1 cellular context compared by ENCODE assay signal in the genomic region with DNA sequence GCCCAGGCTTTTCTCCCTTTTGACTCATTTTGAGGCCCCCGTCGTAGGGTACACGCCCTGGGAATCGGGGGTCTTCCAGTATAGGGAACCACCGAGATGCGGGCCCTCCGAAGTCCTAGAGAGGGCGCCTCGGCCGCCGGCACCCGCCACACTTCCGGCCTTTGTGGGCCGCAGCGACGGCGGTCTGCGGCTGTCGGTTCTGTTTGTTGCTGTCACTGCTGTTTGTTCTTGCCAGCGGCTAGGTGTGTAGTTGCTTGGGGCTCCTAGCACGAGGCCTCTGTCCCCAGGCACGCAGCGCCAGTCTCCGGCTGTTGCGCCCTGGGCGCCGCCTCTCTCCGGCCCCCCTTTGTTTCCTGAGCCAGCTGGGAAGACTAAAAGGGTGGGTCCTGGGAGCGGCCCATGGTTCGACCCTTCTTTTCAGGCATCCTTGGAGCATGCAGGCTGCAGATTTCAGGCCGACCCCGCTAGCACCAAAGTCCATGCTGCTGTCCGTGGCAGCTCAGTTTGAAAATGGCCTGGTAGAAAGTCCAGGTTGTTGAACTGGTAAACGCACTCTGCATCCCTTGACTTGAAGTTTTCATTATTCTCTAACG.
TF ChIP-seq lines count a peak whose summit lies in the region.

No MANE protein-coding gene starts in this region.

TF ChIP-seq in HepG2, 621 proteins besides CTCF, POLR2A, EP300 and RAD21 (continued from another document and continues in another):
- peak; percentile 78; the same call in 1 of the 2 replicates for TF ChIP-seq RXRB (CRISPR knock-in tag; IDR thresholded peaks at IDR 0.05; ENCODE audit: borderline replicate concordance)
- TF ChIP-seq, protein P1, sequence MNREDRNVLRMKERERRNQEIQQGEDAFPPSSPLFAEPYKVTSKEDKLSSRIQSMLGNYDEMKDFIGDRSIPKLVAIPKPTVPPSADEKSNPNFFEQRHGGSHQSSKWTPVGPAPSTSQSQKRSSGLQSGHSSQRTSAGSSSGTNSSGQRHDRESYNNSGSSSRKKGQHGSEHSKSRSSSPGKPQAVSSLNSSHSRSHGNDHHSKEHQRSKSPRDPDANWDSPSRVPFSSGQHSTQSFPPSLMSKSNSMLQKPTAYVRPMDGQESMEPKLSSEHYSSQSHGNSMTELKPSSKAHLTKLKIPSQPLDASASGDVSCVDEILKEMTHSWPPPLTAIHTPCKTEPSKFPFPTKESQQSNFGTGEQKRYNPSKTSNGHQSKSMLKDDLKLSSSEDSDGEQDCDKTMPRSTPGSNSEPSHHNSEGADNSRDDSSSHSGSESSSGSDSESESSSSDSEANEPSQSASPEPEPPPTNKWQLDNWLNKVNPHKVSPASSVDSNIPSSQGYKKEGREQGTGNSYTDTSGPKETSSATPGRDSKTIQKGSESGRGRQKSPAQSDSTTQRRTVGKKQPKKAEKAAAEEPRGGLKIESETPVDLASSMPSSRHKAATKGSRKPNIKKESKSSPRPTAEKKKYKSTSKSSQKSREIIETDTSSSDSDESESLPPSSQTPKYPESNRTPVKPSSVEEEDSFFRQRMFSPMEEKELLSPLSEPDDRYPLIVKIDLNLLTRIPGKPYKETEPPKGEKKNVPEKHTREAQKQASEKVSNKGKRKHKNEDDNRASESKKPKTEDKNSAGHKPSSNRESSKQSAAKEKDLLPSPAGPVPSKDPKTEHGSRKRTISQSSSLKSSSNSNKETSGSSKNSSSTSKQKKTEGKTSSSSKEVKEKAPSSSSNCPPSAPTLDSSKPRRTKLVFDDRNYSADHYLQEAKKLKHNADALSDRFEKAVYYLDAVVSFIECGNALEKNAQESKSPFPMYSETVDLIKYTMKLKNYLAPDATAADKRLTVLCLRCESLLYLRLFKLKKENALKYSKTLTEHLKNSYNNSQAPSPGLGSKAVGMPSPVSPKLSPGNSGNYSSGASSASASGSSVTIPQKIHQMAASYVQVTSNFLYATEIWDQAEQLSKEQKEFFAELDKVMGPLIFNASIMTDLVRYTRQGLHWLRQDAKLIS (CRISPR knock-in tag; IDR thresholded peaks at IDR 0.05) = peak; percentile 77
- TF ChIP-seq CHD4 (IDR thresholded peaks at IDR 0.05; ENCODE audit: borderline replicate concordance, low read length) = no peak
- TF ChIP-seq YEATS2 (CRISPR knock-in tag; IDR thresholded peaks at IDR 0.05; ENCODE audit: borderline replicate concordance) = peak; percentile 73; the same call in 1 of the 2 replicates
- peak; percentile 92 for TF ChIP-seq ZBTB38 (CRISPR knock-in tag; IDR thresholded peaks at IDR 0.05)
- TF ChIP-seq, protein P2, sequence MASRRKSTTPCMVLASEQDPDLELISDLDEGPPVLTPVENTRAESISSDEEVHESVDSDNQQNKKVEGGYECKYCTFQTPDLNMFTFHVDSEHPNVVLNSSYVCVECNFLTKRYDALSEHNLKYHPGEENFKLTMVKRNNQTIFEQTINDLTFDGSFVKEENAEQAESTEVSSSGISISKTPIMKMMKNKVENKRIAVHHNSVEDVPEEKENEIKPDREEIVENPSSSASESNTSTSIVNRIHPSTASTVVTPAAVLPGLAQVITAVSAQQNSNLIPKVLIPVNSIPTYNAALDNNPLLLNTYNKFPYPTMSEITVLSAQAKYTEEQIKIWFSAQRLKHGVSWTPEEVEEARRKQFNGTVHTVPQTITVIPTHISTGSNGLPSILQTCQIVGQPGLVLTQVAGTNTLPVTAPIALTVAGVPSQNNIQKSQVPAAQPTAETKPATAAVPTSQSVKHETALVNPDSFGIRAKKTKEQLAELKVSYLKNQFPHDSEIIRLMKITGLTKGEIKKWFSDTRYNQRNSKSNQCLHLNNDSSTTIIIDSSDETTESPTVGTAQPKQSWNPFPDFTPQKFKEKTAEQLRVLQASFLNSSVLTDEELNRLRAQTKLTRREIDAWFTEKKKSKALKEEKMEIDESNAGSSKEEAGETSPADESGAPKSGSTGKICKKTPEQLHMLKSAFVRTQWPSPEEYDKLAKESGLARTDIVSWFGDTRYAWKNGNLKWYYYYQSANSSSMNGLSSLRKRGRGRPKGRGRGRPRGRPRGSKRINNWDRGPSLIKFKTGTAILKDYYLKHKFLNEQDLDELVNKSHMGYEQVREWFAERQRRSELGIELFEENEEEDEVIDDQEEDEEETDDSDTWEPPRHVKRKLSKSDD (CRISPR knock-in tag; IDR thresholded peaks at IDR 0.05; ENCODE audit: low read depth) = peak; percentile 68; the same call in 1 of the 2 replicates
- TF ChIP-seq ZNF20 (CRISPR knock-in tag; IDR thresholded peaks at IDR 0.05) = no peak
- TF ChIP-seq NFKBIZ (CRISPR knock-in tag; IDR thresholded peaks at IDR 0.05) = peak; percentile 85
- no peak for TF ChIP-seq ZNF790 (CRISPR knock-in tag; IDR thresholded peaks at IDR 0.05; ENCODE audit: borderline replicate concordance)
- TF ChIP-seq, protein P3, sequence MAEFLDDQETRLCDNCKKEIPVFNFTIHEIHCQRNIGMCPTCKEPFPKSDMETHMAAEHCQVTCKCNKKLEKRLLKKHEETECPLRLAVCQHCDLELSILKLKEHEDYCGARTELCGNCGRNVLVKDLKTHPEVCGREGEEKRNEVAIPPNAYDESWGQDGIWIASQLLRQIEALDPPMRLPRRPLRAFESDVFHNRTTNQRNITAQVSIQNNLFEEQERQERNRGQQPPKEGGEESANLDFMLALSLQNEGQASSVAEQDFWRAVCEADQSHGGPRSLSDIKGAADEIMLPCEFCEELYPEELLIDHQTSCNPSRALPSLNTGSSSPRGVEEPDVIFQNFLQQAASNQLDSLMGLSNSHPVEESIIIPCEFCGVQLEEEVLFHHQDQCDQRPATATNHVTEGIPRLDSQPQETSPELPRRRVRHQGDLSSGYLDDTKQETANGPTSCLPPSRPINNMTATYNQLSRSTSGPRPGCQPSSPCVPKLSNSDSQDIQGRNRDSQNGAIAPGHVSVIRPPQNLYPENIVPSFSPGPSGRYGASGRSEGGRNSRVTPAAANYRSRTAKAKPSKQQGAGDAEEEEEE (CRISPR knock-in tag; IDR thresholded peaks at IDR 0.05; ENCODE audit: borderline replicate concordance) = no peak
- TF ChIP-seq, protein P4, sequence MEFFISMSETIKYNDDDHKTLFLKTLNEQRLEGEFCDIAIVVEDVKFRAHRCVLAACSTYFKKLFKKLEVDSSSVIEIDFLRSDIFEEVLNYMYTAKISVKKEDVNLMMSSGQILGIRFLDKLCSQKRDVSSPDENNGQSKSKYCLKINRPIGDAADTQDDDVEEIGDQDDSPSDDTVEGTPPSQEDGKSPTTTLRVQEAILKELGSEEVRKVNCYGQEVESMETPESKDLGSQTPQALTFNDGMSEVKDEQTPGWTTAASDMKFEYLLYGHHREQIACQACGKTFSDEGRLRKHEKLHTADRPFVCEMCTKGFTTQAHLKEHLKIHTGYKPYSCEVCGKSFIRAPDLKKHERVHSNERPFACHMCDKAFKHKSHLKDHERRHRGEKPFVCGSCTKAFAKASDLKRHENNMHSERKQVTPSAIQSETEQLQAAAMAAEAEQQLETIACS (CRISPR knock-in tag; IDR thresholded peaks at IDR 0.05) = 0 out of 2 replicates have a peak, but pooled peaks have one; percentile 23
- TF ChIP-seq KDM2A (CRISPR knock-in tag; IDR thresholded peaks at IDR 0.05; ENCODE audit: borderline replicate concordance, low read depth) = peak; percentile 85
- TF ChIP-seq ZFP90 (CRISPR knock-in tag; IDR thresholded peaks at IDR 0.05; ENCODE audit: borderline replicate concordance) = peak; percentile 92
- peak; percentile 93; the same call in 1 of the 2 replicates for TF ChIP-seq TBX2 (CRISPR knock-in tag; IDR thresholded peaks at IDR 0.05; ENCODE audit: borderline replicate concordance)
- TF ChIP-seq ZNF138 (CRISPR knock-in tag; IDR thresholded peaks at IDR 0.05; ENCODE audit: low read depth) = peak; percentile 78; the same call in 1 of the 2 replicates
- TF ChIP-seq ZNF746 (CRISPR knock-in tag; IDR thresholded peaks at IDR 0.05) = peak; percentile 81; the same call in 1 of the 2 replicates
- TF ChIP-seq, protein P5, sequence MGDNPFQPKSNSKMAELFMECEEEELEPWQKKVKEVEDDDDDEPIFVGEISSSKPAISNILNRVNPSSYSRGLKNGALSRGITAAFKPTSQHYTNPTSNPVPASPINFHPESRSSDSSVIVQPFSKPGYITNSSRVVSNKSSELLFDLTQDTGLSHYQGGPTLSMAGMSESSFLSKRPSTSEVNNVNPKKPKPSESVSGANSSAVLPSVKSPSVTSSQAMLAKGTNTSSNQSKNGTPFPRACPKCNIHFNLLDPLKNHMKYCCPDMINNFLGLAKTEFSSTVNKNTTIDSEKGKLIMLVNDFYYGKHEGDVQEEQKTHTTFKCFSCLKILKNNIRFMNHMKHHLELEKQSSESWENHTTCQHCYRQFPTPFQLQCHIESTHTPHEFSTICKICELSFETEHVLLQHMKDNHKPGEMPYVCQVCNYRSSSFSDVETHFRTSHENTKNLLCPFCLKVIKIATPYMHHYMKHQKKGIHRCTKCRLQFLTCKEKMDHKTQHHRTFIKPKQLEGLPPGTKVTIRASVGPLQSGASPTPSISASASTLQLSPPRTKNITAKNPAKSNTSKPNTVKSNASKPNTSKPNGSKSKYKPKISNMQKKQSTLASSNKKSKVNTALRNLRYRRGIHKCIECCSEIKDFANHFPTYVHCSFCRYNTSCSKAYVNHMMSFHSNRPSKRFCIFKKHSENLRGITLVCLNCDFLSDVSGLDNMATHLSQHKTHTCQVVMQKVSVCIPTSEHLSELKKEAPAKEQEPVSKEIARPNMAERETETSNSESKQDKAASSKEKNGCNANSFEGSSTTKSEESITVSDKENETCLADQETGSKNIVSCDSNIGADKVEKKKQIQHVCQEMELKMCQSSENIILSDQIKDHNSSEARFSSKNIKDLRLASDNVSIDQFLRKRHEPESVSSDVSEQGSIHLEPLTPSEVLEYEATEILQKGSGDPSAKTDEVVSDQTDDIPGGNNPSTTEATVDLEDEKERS (CRISPR knock-in tag; IDR thresholded peaks at IDR 0.05) = peak; percentile 69; the same call in 1 of the 2 replicates
- TF ChIP-seq, protein P6, sequence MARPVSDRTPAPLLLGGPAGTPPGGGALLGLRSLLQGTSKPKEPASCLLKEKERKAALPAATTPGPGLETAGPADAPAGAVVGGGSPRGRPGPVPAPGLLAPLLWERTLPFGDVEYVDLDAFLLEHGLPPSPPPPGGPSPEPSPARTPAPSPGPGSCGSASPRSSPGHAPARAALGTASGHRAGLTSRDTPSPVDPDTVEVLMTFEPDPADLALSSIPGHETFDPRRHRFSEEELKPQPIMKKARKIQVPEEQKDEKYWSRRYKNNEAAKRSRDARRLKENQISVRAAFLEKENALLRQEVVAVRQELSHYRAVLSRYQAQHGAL (CRISPR knock-in tag; IDR thresholded peaks at IDR 0.05; ENCODE audit: not compliant biosample characterization) = peak; percentile 48
- TF ChIP-seq ISL2 (CRISPR knock-in tag; IDR thresholded peaks at IDR 0.05) = peak; percentile 71
- TF ChIP-seq, protein P7, sequence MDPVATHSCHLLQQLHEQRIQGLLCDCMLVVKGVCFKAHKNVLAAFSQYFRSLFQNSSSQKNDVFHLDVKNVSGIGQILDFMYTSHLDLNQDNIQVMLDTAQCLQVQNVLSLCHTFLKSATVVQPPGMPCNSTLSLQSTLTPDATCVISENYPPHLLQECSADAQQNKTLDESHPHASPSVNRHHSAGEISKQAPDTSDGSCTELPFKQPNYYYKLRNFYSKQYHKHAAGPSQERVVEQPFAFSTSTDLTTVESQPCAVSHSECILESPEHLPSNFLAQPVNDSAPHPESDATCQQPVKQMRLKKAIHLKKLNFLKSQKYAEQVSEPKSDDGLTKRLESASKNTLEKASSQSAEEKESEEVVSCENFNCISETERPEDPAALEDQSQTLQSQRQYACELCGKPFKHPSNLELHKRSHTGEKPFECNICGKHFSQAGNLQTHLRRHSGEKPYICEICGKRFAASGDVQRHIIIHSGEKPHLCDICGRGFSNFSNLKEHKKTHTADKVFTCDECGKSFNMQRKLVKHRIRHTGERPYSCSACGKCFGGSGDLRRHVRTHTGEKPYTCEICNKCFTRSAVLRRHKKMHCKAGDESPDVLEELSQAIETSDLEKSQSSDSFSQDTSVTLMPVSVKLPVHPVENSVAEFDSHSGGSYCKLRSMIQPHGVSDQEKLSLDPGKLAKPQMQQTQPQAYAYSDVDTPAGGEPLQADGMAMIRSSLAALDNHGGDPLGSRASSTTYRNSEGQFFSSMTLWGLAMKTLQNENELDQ (CRISPR knock-in tag; IDR thresholded peaks at IDR 0.05; ENCODE audit: borderline replicate concordance) = 0 out of 2 replicates have a peak, but pooled peaks have one; percentile 10
- TF ChIP-seq, protein P8, sequence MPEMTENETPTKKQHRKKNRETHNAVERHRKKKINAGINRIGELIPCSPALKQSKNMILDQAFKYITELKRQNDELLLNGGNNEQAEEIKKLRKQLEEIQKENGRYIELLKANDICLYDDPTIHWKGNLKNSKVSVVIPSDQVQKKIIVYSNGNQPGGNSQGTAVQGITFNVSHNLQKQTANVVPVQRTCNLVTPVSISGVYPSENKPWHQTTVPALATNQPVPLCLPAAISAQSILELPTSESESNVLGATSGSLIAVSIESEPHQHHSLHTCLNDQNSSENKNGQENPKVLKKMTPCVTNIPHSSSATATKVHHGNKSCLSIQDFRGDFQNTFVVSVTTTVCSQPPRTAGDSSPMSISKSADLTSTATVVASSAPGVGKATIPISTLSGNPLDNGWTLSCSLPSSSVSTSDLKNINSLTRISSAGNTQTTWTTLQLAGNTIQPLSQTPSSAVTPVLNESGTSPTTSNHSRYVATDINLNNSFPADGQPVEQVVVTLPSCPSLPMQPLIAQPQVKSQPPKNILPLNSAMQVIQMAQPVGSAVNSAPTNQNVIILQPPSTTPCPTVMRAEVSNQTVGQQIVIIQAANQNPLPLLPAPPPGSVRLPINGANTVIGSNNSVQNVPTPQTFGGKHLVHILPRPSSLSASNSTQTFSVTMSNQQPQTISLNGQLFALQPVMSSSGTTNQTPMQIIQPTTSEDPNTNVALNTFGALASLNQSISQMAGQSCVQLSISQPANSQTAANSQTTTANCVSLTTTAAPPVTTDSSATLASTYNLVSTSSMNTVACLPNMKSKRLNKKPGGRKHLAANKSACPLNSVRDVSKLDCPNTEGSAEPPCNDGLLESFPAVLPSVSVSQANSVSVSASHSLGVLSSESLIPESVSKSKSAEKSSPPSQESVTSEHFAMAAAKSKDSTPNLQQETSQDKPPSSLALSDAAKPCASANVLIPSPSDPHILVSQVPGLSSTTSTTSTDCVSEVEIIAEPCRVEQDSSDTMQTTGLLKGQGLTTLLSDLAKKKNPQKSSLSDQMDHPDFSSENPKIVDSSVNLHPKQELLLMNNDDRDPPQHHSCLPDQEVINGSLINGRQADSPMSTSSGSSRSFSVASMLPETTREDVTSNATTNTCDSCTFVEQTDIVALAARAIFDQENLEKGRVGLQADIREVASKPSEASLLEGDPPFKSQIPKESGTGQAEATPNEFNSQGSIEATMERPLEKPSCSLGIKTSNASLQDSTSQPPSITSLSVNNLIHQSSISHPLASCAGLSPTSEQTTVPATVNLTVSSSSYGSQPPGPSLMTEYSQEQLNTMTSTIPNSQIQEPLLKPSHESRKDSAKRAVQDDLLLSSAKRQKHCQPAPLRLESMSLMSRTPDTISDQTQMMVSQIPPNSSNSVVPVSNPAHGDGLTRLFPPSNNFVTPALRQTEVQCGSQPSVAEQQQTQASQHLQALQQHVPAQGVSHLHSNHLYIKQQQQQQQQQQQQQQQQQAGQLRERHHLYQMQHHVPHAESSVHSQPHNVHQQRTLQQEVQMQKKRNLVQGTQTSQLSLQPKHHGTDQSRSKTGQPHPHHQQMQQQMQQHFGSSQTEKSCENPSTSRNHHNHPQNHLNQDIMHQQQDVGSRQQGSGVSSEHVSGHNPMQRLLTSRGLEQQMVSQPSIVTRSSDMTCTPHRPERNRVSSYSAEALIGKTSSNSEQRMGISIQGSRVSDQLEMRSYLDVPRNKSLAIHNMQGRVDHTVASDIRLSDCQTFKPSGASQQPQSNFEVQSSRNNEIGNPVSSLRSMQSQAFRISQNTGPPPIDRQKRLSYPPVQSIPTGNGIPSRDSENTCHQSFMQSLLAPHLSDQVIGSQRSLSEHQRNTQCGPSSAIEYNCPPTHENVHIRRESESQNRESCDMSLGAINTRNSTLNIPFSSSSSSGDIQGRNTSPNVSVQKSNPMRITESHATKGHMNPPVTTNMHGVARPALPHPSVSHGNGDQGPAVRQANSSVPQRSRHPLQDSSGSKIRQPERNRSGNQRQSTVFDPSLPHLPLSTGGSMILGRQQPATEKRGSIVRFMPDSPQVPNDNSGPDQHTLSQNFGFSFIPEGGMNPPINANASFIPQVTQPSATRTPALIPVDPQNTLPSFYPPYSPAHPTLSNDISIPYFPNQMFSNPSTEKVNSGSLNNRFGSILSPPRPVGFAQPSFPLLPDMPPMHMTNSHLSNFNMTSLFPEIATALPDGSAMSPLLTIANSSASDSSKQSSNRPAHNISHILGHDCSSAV (CRISPR knock-in tag; IDR thresholded peaks at IDR 0.05; ENCODE audit: borderline replicate concordance) = no peak
